Comparison of ENCODE assay signal across 8 cellular contexts in the genomic region with DNA sequence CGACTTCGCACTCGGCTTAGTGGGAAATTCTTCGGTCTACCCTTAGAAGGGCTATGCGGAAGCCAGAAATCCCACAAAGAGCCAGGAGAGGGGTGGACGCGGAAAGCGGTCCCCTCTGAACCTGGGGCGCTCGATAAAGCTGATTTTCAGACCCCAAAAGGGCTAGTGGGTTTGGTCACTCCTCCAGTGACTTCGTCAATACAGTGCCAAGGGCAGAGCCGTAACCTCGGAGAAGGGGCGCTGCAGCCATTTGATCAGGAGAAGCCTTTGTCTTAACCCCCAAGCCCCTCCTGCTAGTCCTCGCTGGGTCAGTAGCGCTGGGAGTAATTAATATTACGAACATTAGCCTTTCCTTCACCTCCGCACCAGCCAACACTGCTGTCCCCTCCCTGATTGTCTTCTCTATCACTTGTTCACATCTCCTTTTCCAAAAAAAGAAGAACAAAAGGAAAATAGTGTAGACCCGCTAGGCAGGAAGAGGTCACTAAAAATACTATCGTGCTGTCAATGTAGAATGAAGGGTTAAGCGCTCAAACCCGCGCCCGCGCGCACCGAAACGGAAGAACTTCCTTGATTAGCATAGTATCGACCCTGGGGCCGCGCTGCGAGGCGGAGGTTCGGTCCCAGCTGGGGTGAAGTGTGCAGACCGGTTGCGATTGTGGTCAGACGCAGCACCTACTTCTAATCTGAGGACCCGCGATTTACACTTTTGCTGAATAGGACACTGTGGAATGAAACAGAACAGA.
DNase-seq lines count a peak whose midpoint lies in the region; ATAC-seq and TF ChIP-seq lines count a peak whose summit lies in the region.

No MANE protein-coding gene starts in this region.

- H2BK20ac ChIP-seq in IMR-90 (ENCODE audit: low read depth, low read length), result peak overlapping the region; percentile 31; the same call in 1 of the 2 replicates

- CTCF ChIA-PET in IMR-90 (lab: Yijun Ruan, JAX), result no interaction called here

- H2BK5ac ChIP-seq in IMR-90 (ENCODE audit: low read depth, low read length, poor library complexity, severe bottlenecking), result no peak overlapping the region

- POLR2A ChIA-PET in IMR-90 (lab: Charles Lee; ENCODE audit: unreplicated experiment), result no interaction called here

- H2BK15ac ChIP-seq in IMR-90 (ENCODE audit: low read depth, low read length), result no peak overlapping the region

- no peak overlapping the region for H4K91ac ChIP-seq in IMR-90 (ENCODE audit: insufficient read depth, low read depth, low read length)

- H3K4ac ChIP-seq in IMR-90 (ENCODE audit: low read depth, low read length), result no peak overlapping the region

- no peak for TF ChIP-seq CTCF in AG09309 (IDR thresholded peaks at IDR 0.05; ENCODE audit: control insufficient read depth, insufficient read depth, low read depth, low read length, missing control alignments)
- TF ChIP-seq CTCF in IMR-90 (conservative IDR thresholded peaks at IDR 0.05; ENCODE audit: low read depth, low read length), result no peak
- no peak for TF ChIP-seq CTCF in body of pancreas (IDR thresholded peaks at IDR 0.05)

- peak overlapping the region in 1 of 2 experiments; percentile 11; a peak in 1 of 4 replicates for H4K8ac ChIP-seq in IMR-90 (ENCODE audit: low read depth in 2 of 2, low read length in 2 of 2)

- H3K9me3 ChIP-seq in IMR-90 (ENCODE audit: control insufficient read depth, insufficient read depth, low read length) (no peaks in the 10 kb centered on the region), body of pancreas (no peaks in the 10 kb centered on the region), iPS-20b (ENCODE audit: insufficient read depth, low read depth, low read length) (no peaks in the 10 kb centered on the region)

- H3K23ac ChIP-seq in IMR-90 (ENCODE audit: low read depth, low read length), result peak overlapping the region; percentile 39

- H3K27ac ChIP-seq in IMR-90 (ENCODE audit: insufficient read depth, low read length) (no peak overlapping the region), body of pancreas (peak overlapping the region; percentile 76 to 89 (median 87)), iPS-20b (ENCODE audit: low read length) (no peak overlapping the region), skin epidermis (peak overlapping the region in 18 of 21 experiments; percentile 16 to 82 (median 58))

- H3K4me3 ChIP-seq in AG09309 (ENCODE audit: control insufficient read depth, low read depth, low read length) (peak overlapping the region; percentile 74), IMR-90 (ENCODE audit: insufficient read depth, low read depth, low read length) (peak overlapping the region; percentile 73), body of pancreas (peak overlapping the region; percentile 63 to 75), iPS-20b (ENCODE audit: low read length) (peak overlapping the region; percentile 90), skin epidermis (peak overlapping the region; percentile 48 to 63 (median 57))

- no peak overlapping the region for H3K18ac ChIP-seq in IMR-90 (ENCODE audit: low read depth, low read length)

- TF ChIP-seq POLR2A in IMR-90 (IDR thresholded peaks at IDR 0.05; ENCODE audit: low read depth, low read length), result no peak
- no peak for TF ChIP-seq POLR2A in body of pancreas (IDR thresholded peaks at IDR 0.05)

- H3K56ac ChIP-seq in IMR-90 (ENCODE audit: extremely low read depth, insufficient read depth, low read length), result no peak overlapping the region

- H4K5ac ChIP-seq in IMR-90 (ENCODE audit: low read depth, low read length), result no peak overlapping the region

- whole genome bisulfite sequencing in IMR-90 (ENCODE audit: extremely low coverage in 2 of 2, insufficient read length in 1 of 2), 2 experiments, result 0% methylated on average over 18 of the region's 39 CpGs; no CpG with 5 or more reads in 1 of the 2 experiments
- 0 to 1% methylated on average over 36 to 39 of the region's 39 CpGs for WGBS in body of pancreas, 2 donors

- H3K14ac ChIP-seq in IMR-90 (replicated peaks; ENCODE audit: low read depth, low read length), result peak overlapping the region; percentile 49

- H3K36me3 ChIP-seq in IMR-90 (ENCODE audit: control insufficient read depth, insufficient read depth, low read length) (no peaks in the 10 kb centered on the region), body of pancreas (replicated peaks in 1 of 2; ENCODE audit: insufficient read depth in 1 of 2, low read depth in 2 of 2) (no peaks in the 10 kb centered on the region), iPS-20b (ENCODE audit: insufficient read depth, low read depth, low read length) (no peaks in the 10 kb centered on the region)

- in situ Hi-C loops in IMR-90 (cut with MboI; ENCODE audit: low sequenced_read_pairs), result no loop called here

- H3K9ac ChIP-seq in IMR-90 (ENCODE audit: low read depth, low read length) (peak overlapping the region; percentile 7; the same call in 1 of the 2 replicates), iPS-20b (ENCODE audit: low read depth, low read length) (peak overlapping the region; percentile 28; the same call in 1 of the 2 replicates)

- H4K20me1 ChIP-seq in IMR-90 (ENCODE audit: insufficient read depth, low read length), result no peaks in the 10 kb centered on the region; the same call in 1 of the 2 replicates

- H3K27me3 ChIP-seq in IMR-90 (ENCODE audit: control insufficient read depth, insufficient read depth, low read length) (peaks cover 21% of the 10 kb centered on the region), body of pancreas (no peaks in the 10 kb centered on the region), iPS-20b (ENCODE audit: insufficient read depth, low read length) (peaks cover 75% of the 10 kb centered on the region)

- H3K4me2 ChIP-seq in IMR-90 (ENCODE audit: low read depth, low read length), result peak overlapping the region; percentile 88

- no peak for TF ChIP-seq RAD21 in IMR-90 (IDR thresholded peaks at IDR 0.05; ENCODE audit: low read length)

- no TSS peak for BruUV-seq in IMR-90 (replicated peaks; lab: Mats Ljungman, UMichigan)

- no peak for DNase-seq in AG09309 (ENCODE audit: low read depth)
- peak; percentile 6 for DNase-seq in IMR-90
- DNase-seq in T-helper 9 cell, result peak; percentile 12
- peak; percentile 47 to 65 (median 58) for DNase-seq in body of pancreas
- DNase-seq in middle frontal gyrus (ENCODE audit: extremely low spot score, low spot score), result no peak

- peak; percentile 34 for ATAC-seq in GM19324 (IDR thresholded peaks at IDR 0.05; ENCODE audit: low FRiP score, unreplicated experiment)
- peak; percentile 22 for ATAC-seq in IMR-90 (ENCODE audit: low read depth)
- peak; percentile 44 for ATAC-seq in body of pancreas

- no peaks in the 10 kb centered on the region for H3K79me1 ChIP-seq in IMR-90 (ENCODE audit: low read depth in 1 of 2, low read length in 2 of 2)

- intact Hi-C loops in IMR-90 (cut with micrococcal nuclease), result loop anchor here (2.0 to 10.0 kb wide), 4 partner anchors 64 to 383 kb away; partner anchors contain the start of gene MAPRE2
- intact Hi-C loops in body of pancreas (cut with DNase I), result no loop called here

- dilution Hi-C loops in IMR-90 (cut with HindIII; ENCODE audit: low sequenced_read_pairs, unreplicated experiment), result no loop called here

- H3K9me1 ChIP-seq in IMR-90 (ENCODE audit: insufficient read depth, low read length), result no peaks in the 10 kb centered on the region

- no peak overlapping the region for H2AK5ac ChIP-seq in IMR-90 (ENCODE audit: low read depth, low read length)

- no peak overlapping the region for H2BK120ac ChIP-seq in IMR-90 (ENCODE audit: low read depth, low read length)

- peak overlapping the region; percentile 93 for H2AFZ ChIP-seq in IMR-90 (replicated peaks; ENCODE audit: low read length, poor library complexity)

- no peaks in the 10 kb centered on the region for H3K4me1 ChIP-seq in IMR-90 (ENCODE audit: control insufficient read depth, insufficient read depth, low read length)
- H3K4me1 ChIP-seq in body of pancreas, result peaks cover 7% of the 10 kb centered on the region
- peaks cover 12% of the 10 kb centered on the region for H3K4me1 ChIP-seq in iPS-20b (ENCODE audit: insufficient read depth, low read length)

- peak overlapping the region; percentile 47 for H2AK9ac ChIP-seq in IMR-90 (replicated peaks; ENCODE audit: low read depth, low read length, poor library complexity)

TF ChIP-seq in IMR-90, 13 proteins besides CTCF, POLR2A, EP300 and RAD21:
- TF ChIP-seq NFE2L2 (IDR thresholded peaks at IDR 0.05; ENCODE audit: low read depth, low read length) (no peak), CEBPB (IDR thresholded peaks at IDR 0.05; ENCODE audit: low read depth, low read length) (no peak), RFX5 (IDR thresholded peaks at IDR 0.05; ENCODE audit: low read depth, low read length) (no peak), BHLHE40 (IDR thresholded peaks at IDR 0.05; ENCODE audit: low read depth, low read length) (no peak), MAZ (IDR thresholded peaks at IDR 0.05; ENCODE audit: borderline replicate concordance, low read depth, low read length) (no peak), MAFK (IDR thresholded peaks at IDR 0.05; ENCODE audit: low read depth, low read length) (no peak), MXI1 (IDR thresholded peaks at IDR 0.05; ENCODE audit: borderline replicate concordance, low read depth, low read length) (no peak), ELK1 (IDR thresholded peaks at IDR 0.05; ENCODE audit: borderline replicate concordance, low read depth, low read length) (no peak)
- TF ChIP-seq, protein P1, sequence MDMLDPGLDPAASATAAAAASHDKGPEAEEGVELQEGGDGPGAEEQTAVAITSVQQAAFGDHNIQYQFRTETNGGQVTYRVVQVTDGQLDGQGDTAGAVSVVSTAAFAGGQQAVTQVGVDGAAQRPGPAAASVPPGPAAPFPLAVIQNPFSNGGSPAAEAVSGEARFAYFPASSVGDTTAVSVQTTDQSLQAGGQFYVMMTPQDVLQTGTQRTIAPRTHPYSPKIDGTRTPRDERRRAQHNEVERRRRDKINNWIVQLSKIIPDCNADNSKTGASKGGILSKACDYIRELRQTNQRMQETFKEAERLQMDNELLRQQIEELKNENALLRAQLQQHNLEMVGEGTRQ (IDR thresholded peaks at IDR 0.05; ENCODE audit: low read depth, low read length), result no peak
TF ChIP-seq in IMR-90: peak in this region for 0.

Comparison
In these comparisons a context has a peak if more than half of its experiments do, and no peak if none do; other contexts are left out.
1. DNase-seq: peak in IMR-90 (single experiment), T-helper 9 cell (single experiment) and body of pancreas (4 of 4); none in AG09309 (single experiment) and middle frontal gyrus (single experiment).
2. H3K27ac ChIP-seq: peak in body of pancreas (4 of 4) and skin epidermis (18 of 21); none in IMR-90 (single experiment) and iPS-20b (single experiment).
3. Peak in every context shown above with its lines, with median percentiles within 50 percentile points of each other: H3K4me3 ChIP-seq and ATAC-seq.